ENCODE assay signal across 8 cellular contexts in the genomic region with DNA sequence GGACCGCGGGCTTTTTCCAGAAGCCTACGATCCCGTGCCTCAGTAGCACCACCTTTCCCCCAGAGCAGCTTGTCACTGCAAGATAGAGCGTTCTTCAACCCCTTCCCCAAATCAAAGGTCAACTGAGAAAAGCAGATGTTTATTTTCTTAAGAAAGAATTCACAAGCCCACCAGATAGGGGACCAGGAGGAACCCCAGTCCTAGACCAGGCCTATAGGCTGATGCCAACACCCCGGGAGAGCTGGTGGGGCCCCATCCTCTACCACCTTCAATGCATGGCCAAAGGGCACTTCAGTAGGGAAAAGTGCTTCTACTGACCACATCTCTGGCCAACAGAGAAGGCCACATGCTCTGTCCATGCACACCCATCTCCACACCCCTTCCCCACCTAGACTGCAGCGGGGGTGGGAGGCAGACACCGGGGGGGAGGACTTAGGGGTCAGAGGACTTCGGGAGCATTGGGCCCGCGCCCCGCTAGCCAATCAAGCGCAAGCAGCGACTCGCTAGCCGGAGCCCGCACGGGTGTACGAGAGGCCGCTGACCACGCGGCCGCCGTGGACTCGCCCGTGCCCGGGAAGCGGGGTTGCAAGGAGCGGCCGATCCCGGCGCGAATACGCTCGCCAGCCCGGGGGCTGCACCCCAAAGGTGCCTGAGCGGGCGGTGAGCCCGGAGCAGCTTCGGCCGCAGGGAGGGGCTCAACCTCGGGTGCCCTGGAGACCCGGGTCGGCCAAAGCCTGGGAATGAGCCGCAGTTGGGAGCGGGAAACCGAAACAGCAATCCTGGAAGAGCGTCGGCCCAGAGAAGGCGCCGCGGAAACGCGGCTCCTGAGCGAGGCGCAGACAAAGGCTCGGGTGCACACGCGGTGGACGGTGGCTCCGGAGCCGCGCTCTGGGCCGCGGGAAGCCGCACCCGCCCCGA. TPM values are rescaled to one million over a fixed set of nuclear protein-coding genes. Genes with fewer than 3 reads are reported as not detected.
DNase-seq lines count a peak whose midpoint lies in the region; ATAC-seq and TF ChIP-seq lines count a peak whose summit lies in the region.
"Had no signal": no experiment of that assay in that cellular context is flagged by ENCODE, and none has a peak within 500 bp of the region (broad histone marks: within the 10 kb centered on the region; RNA-seq: fewer than 3 reads in every experiment).

No MANE protein-coding gene starts in this region.

- POLR2A ChIA-PET in IMR-90 (lab: Charles Lee; ENCODE audit: unreplicated experiment) = no interaction called here

- H2BK15ac ChIP-seq in IMR-90 (ENCODE audit: low read depth, low read length) = no peak overlapping the region

- peak overlapping the region in 1 of 2 experiments; percentile 44; a peak in 2 of 4 replicates for H4K8ac ChIP-seq in IMR-90 (ENCODE audit: low read depth in 2 of 2, low read length in 2 of 2)

- peak overlapping the region; percentile 0; the same call in 1 of the 2 replicates for H4K5ac ChIP-seq in IMR-90 (ENCODE audit: low read depth, low read length)

- H4K20me1 ChIP-seq in IMR-90 (ENCODE audit: insufficient read depth, low read length) = peaks cover 21% of the 10 kb centered on the region

- H2AFZ ChIP-seq in IMR-90 (replicated peaks; ENCODE audit: low read length, poor library complexity) = peak overlapping the region; percentile 89

- peaks cover 10% of the 10 kb centered on the region for H3K4me1 ChIP-seq in IMR-90 (ENCODE audit: control insufficient read depth, insufficient read depth, low read length)
- H3K4me1 ChIP-seq in left lung = peaks cover 10 to 28% of the 10 kb centered on the region in 2 donors
- peaks cover 2 to 39% (median 35%) of the 10 kb centered on the region in 5 donors for H3K4me1 ChIP-seq in subcutaneous abdominal adipose tissue (ENCODE audit: control insufficient read depth in 5 of 5, insufficient read depth in 5 of 5, low read length in 5 of 5)

- peak overlapping the region; percentile 43; the same call in 1 of the 2 replicates for H2AK5ac ChIP-seq in IMR-90 (ENCODE audit: low read depth, low read length)

- TF ChIP-seq CTCF in IMR-90 (conservative IDR thresholded peaks at IDR 0.05; ENCODE audit: low read depth, low read length) (no peak), coronary artery (IDR thresholded peaks at IDR 0.05) (no peak), left lung (IDR thresholded peaks at IDR 0.05) (no peak)

- ATAC-seq in IMR-90 (ENCODE audit: low read depth) = 0 out of 2 replicates have a peak, but pooled peaks have one; percentile 3
- ATAC-seq in left lung = peak; percentile 32

- H4K91ac ChIP-seq in IMR-90 (ENCODE audit: insufficient read depth, low read depth, low read length) = no peak overlapping the region

- 0 out of 2 replicates have a peak overlapping the region, but pooled peaks have one; percentile 1 for H2BK120ac ChIP-seq in IMR-90 (ENCODE audit: low read depth, low read length)

- peak overlapping the region; percentile 48; the same call in 1 of the 2 replicates for H3K4ac ChIP-seq in IMR-90 (ENCODE audit: low read depth, low read length)

- no TSS peak for BruUV-seq in IMR-90 (replicated peaks; lab: Mats Ljungman, UMichigan)

- peak overlapping the region; percentile 21; the same call in 1 of the 2 replicates for H3K27ac ChIP-seq in IMR-90 (ENCODE audit: insufficient read depth, low read length)
- H3K27ac ChIP-seq in coronary artery = peak overlapping the region in 1 of 2 donors; percentile 82
- H3K27ac ChIP-seq in left lung = peak overlapping the region in 1 of 2 donors; percentile 13
- H3K27ac ChIP-seq in subcutaneous abdominal adipose tissue (ENCODE audit: low read depth, low read length) = no peak overlapping the region

- H3K23ac ChIP-seq in IMR-90 (ENCODE audit: low read depth, low read length) = peak overlapping the region; percentile 81

- no peak for TF ChIP-seq POLR2A in IMR-90 (IDR thresholded peaks at IDR 0.05; ENCODE audit: low read depth, low read length)

- H3K4me2 ChIP-seq in IMR-90 (ENCODE audit: low read depth, low read length) = peak overlapping the region; percentile 88

- H3K9ac ChIP-seq in IMR-90 (ENCODE audit: low read depth, low read length) (peak overlapping the region; percentile 79), subcutaneous abdominal adipose tissue (ENCODE audit: low read length in 5 of 5) (peak overlapping the region in 1 of 5 donors; percentile 34)

- TF ChIP-seq RAD21 in IMR-90 (IDR thresholded peaks at IDR 0.05; ENCODE audit: low read length) = no peak

- peak; percentile 32 for DNase-seq in IMR-90
- DNase-seq in coronary artery (ENCODE audit: low spot score) = no peak
- DNase-seq in left lung = no peak
- no peak for DNase-seq in mesenteric fat pad (ENCODE audit: low spot score)
- no peak for DNase-seq in NCI-H1436 treated with DMSO at 0.1 percent for 48 hours (lab: John Stamatoyannopoulos, UW)
- DNase-seq in NCI-H1930 (lab: John Stamatoyannopoulos, UW) = no peak
- DNase-seq: activated T-cell treated with anti-CD3 and anti-CD28 coated beads, Interleukin-2, amount 50 U/mL, for 1 hour had no signal

- peaks cover 10 to 43% of the 10 kb centered on the region in 2 experiments; a peak in 3 of 4 replicates for H3K79me1 ChIP-seq in IMR-90 (ENCODE audit: low read depth in 1 of 2, low read length in 2 of 2)

- H3K36me3 ChIP-seq in IMR-90 (ENCODE audit: control insufficient read depth, insufficient read depth, low read length) (no peaks in the 10 kb centered on the region), left lung (no peaks in the 10 kb centered on the region), subcutaneous abdominal adipose tissue (ENCODE audit: control insufficient read depth in 5 of 5, insufficient read depth in 5 of 5, low read length in 5 of 5) (no peaks in the 10 kb centered on the region)

- CTCF ChIA-PET in IMR-90 (lab: Yijun Ruan, JAX) = no interaction called here

- H3K27me3 ChIP-seq in IMR-90 (ENCODE audit: control insufficient read depth, insufficient read depth, low read length) (peaks cover 2% of the 10 kb centered on the region), left lung (peaks cover 41 to 76% of the 10 kb centered on the region in 2 donors), subcutaneous abdominal adipose tissue (ENCODE audit: control insufficient read depth in 5 of 5, insufficient read depth in 4 of 5, low read length in 5 of 5) (peaks cover 16 to 39% (median 29%) of the 10 kb centered on the region in 5 donors)

- H3K9me3 ChIP-seq in IMR-90 (ENCODE audit: control insufficient read depth, insufficient read depth, low read length) (no peaks in the 10 kb centered on the region), left lung (no peaks in the 10 kb centered on the region), subcutaneous abdominal adipose tissue (ENCODE audit: control insufficient read depth in 5 of 5, low read length in 5 of 5) (no peaks in the 10 kb centered on the region)

- H2AK9ac ChIP-seq in IMR-90 (replicated peaks; ENCODE audit: low read depth, low read length, poor library complexity) = peak overlapping the region; percentile 85

- dilution Hi-C loops in IMR-90 (cut with HindIII; ENCODE audit: low sequenced_read_pairs, unreplicated experiment) = no loop called here

- in situ Hi-C loops in IMR-90 (cut with MboI; ENCODE audit: low sequenced_read_pairs) = no loop called here

- H2BK5ac ChIP-seq in IMR-90 (ENCODE audit: low read depth, low read length, poor library complexity, severe bottlenecking) = no peak overlapping the region

- peak overlapping the region; percentile 75 for H3K4me3 ChIP-seq in IMR-90 (ENCODE audit: insufficient read depth, low read depth, low read length)
- peak overlapping the region; percentile 77 for H3K4me3 ChIP-seq in coronary artery
- peak overlapping the region; percentile 28 to 41 for H3K4me3 ChIP-seq in left lung
- peak overlapping the region in 4 of 5 donors; percentile 66 to 70 (median 70) for H3K4me3 ChIP-seq in subcutaneous abdominal adipose tissue (ENCODE audit: low read depth in 1 of 5, low read length in 5 of 5)

- H3K18ac ChIP-seq in IMR-90 (ENCODE audit: low read depth, low read length) = no peak overlapping the region; the same call in 1 of the 2 replicates

- H3K9me1 ChIP-seq in IMR-90 (ENCODE audit: insufficient read depth, low read length) = peaks cover 5% of the 10 kb centered on the region; the same call in 1 of the 2 replicates

- H3K14ac ChIP-seq in IMR-90 (replicated peaks; ENCODE audit: low read depth, low read length) = no peak overlapping the region

- H2BK20ac ChIP-seq in IMR-90 (ENCODE audit: low read depth, low read length) = no peak overlapping the region

- WGBS in IMR-90 (ENCODE audit: extremely low coverage in 2 of 2, insufficient read length in 1 of 2), 2 experiments = 18% methylated on average over 16 of the region's 68 CpGs; no CpG with 5 or more reads in 1 of the 2 experiments

- H3K56ac ChIP-seq in IMR-90 (ENCODE audit: extremely low read depth, insufficient read depth, low read length) = no peak overlapping the region

- intact Hi-C loops in IMR-90 (cut with micrococcal nuclease) = loop anchor here (2.0 to 10.0 kb wide), 3 partner anchors 23 to 445 kb away; no protein-coding TSS in a partner anchor
- intact Hi-C loops in left lung (cut with DNase I) = no loop called here

TF ChIP-seq in IMR-90, 13 proteins besides CTCF, POLR2A, EP300 and RAD21 (continues in another document):
- TF ChIP-seq MXI1 (IDR thresholded peaks at IDR 0.05; ENCODE audit: borderline replicate concordance, low read depth, low read length) (no peak), MAZ (IDR thresholded peaks at IDR 0.05; ENCODE audit: borderline replicate concordance, low read depth, low read length) (no peak), SMC3 (IDR thresholded peaks at IDR 0.05; ENCODE audit: low read depth, low read length) (no peak), FOS (IDR thresholded peaks at IDR 0.05; ENCODE audit: low read depth, low read length) (no peak), MAFK (IDR thresholded peaks at IDR 0.05; ENCODE audit: low read depth, low read length) (no peak), RCOR1 (IDR thresholded peaks at IDR 0.05; ENCODE audit: insufficient replicate concordance, low read length) (no peak), BHLHE40 (IDR thresholded peaks at IDR 0.05; ENCODE audit: low read depth, low read length) (no peak), RFX5 (IDR thresholded peaks at IDR 0.05; ENCODE audit: low read depth, low read length) (no peak), CHD1 (IDR thresholded peaks at IDR 0.05; ENCODE audit: low read depth, low read length) (no peak)
- TF ChIP-seq, protein P1, sequence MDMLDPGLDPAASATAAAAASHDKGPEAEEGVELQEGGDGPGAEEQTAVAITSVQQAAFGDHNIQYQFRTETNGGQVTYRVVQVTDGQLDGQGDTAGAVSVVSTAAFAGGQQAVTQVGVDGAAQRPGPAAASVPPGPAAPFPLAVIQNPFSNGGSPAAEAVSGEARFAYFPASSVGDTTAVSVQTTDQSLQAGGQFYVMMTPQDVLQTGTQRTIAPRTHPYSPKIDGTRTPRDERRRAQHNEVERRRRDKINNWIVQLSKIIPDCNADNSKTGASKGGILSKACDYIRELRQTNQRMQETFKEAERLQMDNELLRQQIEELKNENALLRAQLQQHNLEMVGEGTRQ (IDR thresholded peaks at IDR 0.05; ENCODE audit: low read depth, low read length) = no peak

RNA-seq across cellular contexts. Expression of a gene that starts 2.8 kb away (rescaled TPM):
- total RNA-seq in IMR-90 (2012; rRNA removed) = 12.4 and 15.8 TPM in 2 replicates
- 3.4 and 3.9 TPM in 2 replicates for polyA plus RNA-seq in IMR-90 (2012; rRNA removed)
- polyA plus RNA-seq in IMR-90 (2012; cell fraction: cytosol; rRNA removed) = 2.7 and 3.3 TPM in 2 replicates
- polyA plus RNA-seq in IMR-90 (2012; cell fraction: nucleus; rRNA removed; ENCODE audit: low replicate concordance) = 6.8 and 27.2 TPM in 2 replicates
- 1 to 10 TPM; 1.3 to 3.8 TPM for total RNA-seq in left lung
- 15.6 TPM for total RNA-seq in mesenteric fat pad
